Comparison of ENCODE assay signal across 11 cellular contexts in the genomic region with DNA sequence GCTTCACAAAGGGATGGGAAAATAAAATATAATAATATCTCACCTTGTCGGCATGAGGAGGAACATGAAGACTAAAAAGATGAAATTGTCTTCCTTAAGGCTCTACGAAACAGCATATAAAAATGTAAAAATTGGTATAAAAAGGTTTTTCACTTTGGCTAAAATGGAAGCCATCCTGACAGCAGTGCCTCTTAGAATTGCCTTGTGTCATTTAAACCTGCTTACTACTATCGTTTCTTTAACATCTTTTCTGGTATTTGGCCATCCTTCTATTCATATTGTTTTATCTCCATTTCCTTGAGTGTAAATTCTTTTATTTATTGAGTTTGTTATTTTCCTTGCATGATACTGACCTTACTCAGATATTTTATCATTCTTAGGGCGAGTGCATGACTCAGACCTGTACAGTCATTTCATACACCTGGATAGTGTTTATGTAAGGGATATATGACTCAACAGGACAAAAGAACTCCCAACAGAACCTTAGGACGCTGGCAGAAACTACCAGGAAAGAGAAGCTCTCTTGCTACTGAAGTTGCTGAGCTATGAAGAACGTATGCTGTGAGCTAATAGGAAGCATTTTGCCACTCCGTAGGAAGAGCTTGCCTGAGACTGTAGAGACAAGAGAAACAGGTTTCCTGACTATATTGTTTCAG. TPM values are rescaled to one million over a fixed set of nuclear protein-coding genes. Genes with fewer than 3 reads are reported as not detected.
DNase-seq lines count a peak whose midpoint lies in the region; ATAC-seq, FAIRE-seq and TF ChIP-seq lines count a peak whose summit lies in the region.
"Had no signal": no experiment of that assay in that cellular context is flagged by ENCODE, and none has a peak within 500 bp of the region (broad histone marks: within the 10 kb centered on the region; RNA-seq: fewer than 3 reads in every experiment).

No MANE protein-coding gene starts in this region.

- FAIRE-seq in pancreas (lab: Jason Lieb, UNC) (peak; percentile 81), GM12891 (lab: Jason Lieb, UNC) (no peak)

- no peak overlapping the region for H2AFZ ChIP-seq in H9 (ENCODE audit: low read length)

- TF ChIP-seq POLR2A in GM12891 (IDR thresholded peaks at IDR 0.05; ENCODE audit: low read depth, low read length), result no peak

- no peak overlapping the region for H3K4me2 ChIP-seq in H9 (ENCODE audit: insufficient read depth, insufficient read length, low read length)

- ATAC-seq in Panc1, result peak; percentile 94
- ATAC-seq in pancreas, result peak; percentile 83 to 93 (median 92)
- ATAC-seq in left lobe of liver, result no peak
- no peak for ATAC-seq in T-helper 17 cell

- no peaks in the 10 kb centered on the region for H4K20me1 ChIP-seq in H9 (ENCODE audit: control insufficient read depth, insufficient read depth, insufficient read length)

- H2AK5ac ChIP-seq in H9 (ENCODE audit: insufficient read length, low read length), result no peak overlapping the region

- H3K9me3 Mint-ChIP-seq in H9, result peaks cover 4 to 6% of the 10 kb centered on the region in 2 experiments; a peak in 4 of 5 replicates

- H2BK120ac ChIP-seq in H9 (ENCODE audit: low read depth, low read length, poor library complexity, severe bottlenecking), result no peak overlapping the region

- H3K27ac ChIP-seq in Panc1 (ENCODE audit: low read length) (peak overlapping the region; percentile 97), esophagus (ENCODE audit: low read depth in 2 of 2, low read length in 1 of 2) (peak overlapping the region; percentile 74 to 76), pancreas (peak overlapping the region; percentile 64 to 94 (median 74)), H9 (ENCODE audit: insufficient read length, low read depth, low read length) (no peak overlapping the region)

- H3K36me3 ChIP-seq in Panc1 (ENCODE audit: control insufficient read depth, insufficient read depth, low read length), result no peaks in the 10 kb centered on the region
- no peaks in the 10 kb centered on the region for H3K36me3 ChIP-seq in esophagus (ENCODE audit: control insufficient read depth in 2 of 2, insufficient read depth in 2 of 2, low read length in 1 of 2)
- H3K36me3 ChIP-seq in pancreas, result no peaks in the 10 kb centered on the region

- H3K27me3 Mint-ChIP-seq in H9 (ENCODE audit: low read depth), result peaks cover 2% of the 10 kb centered on the region; the same call in 1 of the 2 replicates
- no peaks in the 10 kb centered on the region for H3K27me3 Mint-ChIP-seq in T-helper 17 cell

- intact Hi-C loops in Panc1 (cut with micrococcal nuclease; ENCODE audit: unreplicated experiment), result no loop called here
- intact Hi-C loops in pancreas (cut with DNase I), result no loop called here

- no peaks in the 10 kb centered on the region for H3K79me2 ChIP-seq in H9 (ENCODE audit: insufficient read depth, low read length)

- no peak overlapping the region for H3K56ac ChIP-seq in H9 (ENCODE audit: insufficient read length, low read depth, low read length)

- no peak overlapping the region for H2BK15ac ChIP-seq in H9 (ENCODE audit: low read depth, low read length)

- no TSS peak for BruUV-seq in Panc1 (replicated peaks; lab: Mats Ljungman, UMichigan)

- no peak overlapping the region for H4K91ac ChIP-seq in H9 (ENCODE audit: insufficient read length, low read depth, low read length)

- no peak for TF ChIP-seq CTCF in Panc1 (IDR thresholded peaks at IDR 0.05)
- no peak for TF ChIP-seq CTCF in pancreas (IDR thresholded peaks at IDR 0.05)
- no peak for TF ChIP-seq CTCF in H9 (conservative IDR thresholded peaks at IDR 0.05)

- no peak overlapping the region for H3K4me3 Mint-ChIP-seq in H9
- H3K4me3 Mint-ChIP-seq in T-helper 17 cell, result no peak overlapping the region

- no peak overlapping the region for H2BK20ac ChIP-seq in H9 (ENCODE audit: low read depth, low read length, poor library complexity, severe bottlenecking)

- H3K23ac ChIP-seq in H9 (ENCODE audit: insufficient read length, low read depth, low read length), result no peak overlapping the region

- H3K27ac Mint-ChIP-seq in H9, result no peak overlapping the region
- H3K27ac Mint-ChIP-seq in T-helper 17 cell, result no peak overlapping the region

- no peak overlapping the region for H3K4ac ChIP-seq in H9 (ENCODE audit: low read depth, low read length)

- no peak overlapping the region for H3T11ph ChIP-seq in H9 (ENCODE audit: low read length)

- no peak overlapping the region for H4K5ac ChIP-seq in H9 (ENCODE audit: insufficient read length, low read depth, low read length)

- H3K4me3 ChIP-seq in Panc1 (ENCODE audit: low read depth in 2 of 2, low read length in 2 of 2) (peak overlapping the region in 1 of 2 experiments; percentile 40; a peak in 2 of 4 replicates), esophagus (ENCODE audit: low read depth in 1 of 2, low read length in 2 of 2) (no peak overlapping the region), pancreas (no peak overlapping the region)

- 47 to 50% methylated on average over 7 of the region's 7 CpGs for WGBS in esophagus, 2 donors
- 42 to 49% methylated on average over 7 of the region's 7 CpGs for WGBS in pancreas, 2 donors
- WGBS in H9 (ENCODE audit: extremely low coverage, insufficient read length, low lambda C conversion rate), result no CpG with 5 or more reads among the region's 7 CpGs

- POLR2A ChIA-PET in Panc1 (lab: Charles Lee), result no interaction called here

- CTCF ChIA-PET in Panc1 (lab: Charles Lee), result no interaction called here

- H4K8ac ChIP-seq in H9 (replicated peaks; ENCODE audit: insufficient read length, low read depth, low read length), result no peak overlapping the region

- H3K23me2 ChIP-seq in H9 (ENCODE audit: insufficient read length, low read depth, low read length, poor library complexity, severe bottlenecking), result peaks cover 1% of the 10 kb centered on the region

- no peak overlapping the region for H2BK12ac ChIP-seq in H9 (ENCODE audit: insufficient read length, low read depth, low read length)

- peaks cover 2 to 7% (median 6%) of the 10 kb centered on the region in 3 experiments; a peak in 5 of 7 replicates for H3K36me3 Mint-ChIP-seq in H9 (ENCODE audit: insufficient read depth in 1 of 3, low read depth in 3 of 3)
- H3K36me3 Mint-ChIP-seq in T-helper 17 cell (ENCODE audit: low read depth), result no peaks in the 10 kb centered on the region

- peak; percentile 25 for DNase-seq in ELF-1 (ENCODE audit: low read depth, low spot score)
- DNase-seq in Panc1 (ENCODE audit: low read depth, low spot score), result peak; percentile 88
- peak in 3 of 6 donors; percentile 38 to 70 (median 54) for DNase-seq in pancreas
- DNase-seq in H9, result no peak
- DNase-seq in GM12891 (ENCODE audit: insufficient read length, low spot score), result no peak
- DNase-seq in left lobe of liver (ENCODE audit: low spot score), result no peak
- DNase-seq in T-helper 17 cell, result no peak
- DNase-seq: activated gamma-delta T cell, NCI-H2107, T1000 had no signal

- H2BK5ac ChIP-seq in H9 (ENCODE audit: insufficient read length, low read length), result no peak overlapping the region

- H3K9me3 ChIP-seq in Panc1 (ENCODE audit: control insufficient read depth, insufficient read depth, low read depth, low read length) (no peaks in the 10 kb centered on the region), esophagus (ENCODE audit: control insufficient read depth in 2 of 2, insufficient read depth in 1 of 2, low read depth in 1 of 2, low read length in 1 of 2) (peaks cover 0 to 3% of the 10 kb centered on the region in 2 donors), pancreas (no peaks in the 10 kb centered on the region), H9 (ENCODE audit: control insufficient read depth, low read depth, low read length) (no peaks in the 10 kb centered on the region), T-helper 17 cell (ENCODE audit: control insufficient read depth, low read length, poor library complexity, severe bottlenecking) (no peaks in the 10 kb centered on the region)

- H3K79me1 ChIP-seq in H9 (ENCODE audit: insufficient read depth, low read depth, low read length, poor library complexity, severe bottlenecking), result no peaks in the 10 kb centered on the region

- H3K4me1 ChIP-seq in Panc1 (ENCODE audit: control insufficient read depth, insufficient read depth, low read length) (peaks cover 33% of the 10 kb centered on the region), esophagus (ENCODE audit: control insufficient read depth in 2 of 2, insufficient read depth in 2 of 2, low read length in 1 of 2) (no peaks in the 10 kb centered on the region), pancreas (peaks cover 9 to 21% (median 9%) of the 10 kb centered on the region in 3 donors), H9 (ENCODE audit: insufficient read depth, low read length) (no peaks in the 10 kb centered on the region; the same call in 1 of the 2 replicates)

- H3K18ac ChIP-seq in H9 (ENCODE audit: insufficient read length, low read depth, low read length), result no peak overlapping the region

- no peaks in the 10 kb centered on the region for H3K27me3 ChIP-seq in Panc1 (ENCODE audit: control insufficient read depth, insufficient read depth, low read length)
- no peaks in the 10 kb centered on the region for H3K27me3 ChIP-seq in esophagus (ENCODE audit: control insufficient read depth in 1 of 2, insufficient read depth in 2 of 2, low read length in 2 of 2)
- H3K27me3 ChIP-seq in pancreas, result no peaks in the 10 kb centered on the region
- H3K27me3 ChIP-seq in H9 (ENCODE audit: insufficient read depth, low read length), result no peaks in the 10 kb centered on the region

- in situ Hi-C loops in Panc1 (cut with HindIII; ENCODE audit: low pct_unique_long_range_greater_than_20kb, low sequenced_read_pairs), result no loop called here

- H3K4me1 Mint-ChIP-seq in H9, result peaks cover 35 to 44% of the 10 kb centered on the region in 2 experiments
- peaks cover 3% of the 10 kb centered on the region for H3K4me1 Mint-ChIP-seq in T-helper 17 cell

- no peak overlapping the region for H3K9ac ChIP-seq in H9 (ENCODE audit: extremely low read depth, insufficient read length, low read length)

- no peak overlapping the region for H3K14ac ChIP-seq in H9 (ENCODE audit: insufficient read depth, low read length)

TF ChIP-seq in GM12891, 5 proteins besides CTCF, POLR2A, EP300 and RAD21:
- TF ChIP-seq SPI1 (IDR thresholded peaks at IDR 0.05; ENCODE audit: low read depth, low read length) (no peak), PAX5 (IDR thresholded peaks at IDR 0.05; ENCODE audit: insufficient read depth, low read length, severe bottlenecking) (no peak), POLR2AphosphoS5 (IDR thresholded peaks at IDR 0.05; ENCODE audit: low read depth, low read length) (no peak)

RNA-seq across cellular contexts. Expression of gene CDKN2AIP, which starts 5.8 kb away (rescaled TPM):
- total RNA-seq in Panc1 (2021; ENCODE audit: unreplicated experiment) (21.1 TPM), pancreas (1 to 10 TPM; 6.4 to 9.5 (median 7.0) TPM), H9 (2021) (23.0 and 24.0 TPM in 2 replicates), left lobe of liver (6.8 TPM), T-helper 17 cell (10 to 100 TPM; 25.9 to 33.4 TPM)
- 22.8 TPM for polyA plus RNA-seq in Panc1 (2012; ENCODE audit: insufficient read length)
- polyA plus RNA-seq in esophagus (10 to 100 TPM; 18.9 to 20.8 TPM), pancreas (10 to 100 TPM in 1 of 2 donors, 1 to 10 TPM in 1; 5.9 to 12.2 TPM)
- polyA plus RNA-seq in GM12891 (2012; ENCODE audit: low read depth, missing spikeins), result 10.6 TPM

Comparison
In these comparisons a context has a peak if more than half of its experiments do, and no peak if none do; other contexts are left out.
1. DNase-seq: peak in ELF-1 (single experiment) and Panc1 (single experiment); none in H9 (single experiment), GM12891 (single experiment), left lobe of liver (single experiment) and T-helper 17 cell (0 of 3).
2. ATAC-seq: peak in Panc1 (single experiment) and pancreas (4 of 4); none in left lobe of liver (single experiment) and T-helper 17 cell (single experiment).